3 cellular contexts compared by ENCODE assay signal in the genomic region with DNA sequence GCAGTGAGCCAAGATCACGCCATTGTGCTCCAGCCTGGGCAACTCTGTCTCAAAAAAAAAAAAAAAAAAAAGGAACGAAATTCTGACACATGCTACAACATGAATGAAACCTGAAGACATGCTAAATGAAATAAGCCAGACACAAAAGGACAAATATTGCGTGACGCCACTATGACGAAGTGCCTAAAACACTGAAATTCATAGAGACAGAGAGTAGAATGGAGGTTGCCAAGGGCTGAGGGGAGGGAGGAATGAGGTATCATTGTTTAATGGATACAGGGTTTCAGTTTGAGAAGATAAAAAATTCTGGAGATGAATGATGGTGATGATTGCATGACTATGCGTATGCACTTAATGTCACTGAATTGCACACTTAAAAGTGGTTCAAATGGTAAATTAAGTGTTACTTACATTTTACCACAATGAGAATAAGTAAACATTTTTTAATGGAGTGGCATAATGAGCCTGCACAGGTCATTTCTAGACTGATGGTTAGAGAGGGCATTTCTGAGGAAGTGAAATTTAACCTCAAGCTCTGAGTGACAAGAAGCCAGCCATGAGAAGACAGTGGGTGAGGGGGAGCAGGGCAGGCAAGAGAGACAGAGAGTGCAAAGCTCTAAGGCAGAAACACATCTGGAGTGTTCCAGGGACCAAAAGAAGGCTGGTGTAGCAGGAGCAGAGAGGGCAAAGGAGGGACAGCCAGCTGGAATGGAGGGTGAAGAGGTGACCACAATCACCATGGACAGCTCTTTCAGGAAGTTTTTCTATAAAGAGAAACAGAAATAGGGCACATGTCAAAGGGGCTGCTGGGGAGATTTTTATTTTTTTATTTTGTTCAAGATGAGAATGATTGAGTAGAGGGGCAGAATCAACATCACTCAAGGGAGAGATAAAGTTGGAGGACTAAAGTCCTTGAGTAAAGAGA.
TF ChIP-seq lines count a peak whose summit lies in the region.

No MANE protein-coding gene starts in this region.

TF ChIP-seq in SK-N-SH, 30 proteins besides CTCF, POLR2A, EP300 and RAD21:
- TF ChIP-seq, protein P1, sequence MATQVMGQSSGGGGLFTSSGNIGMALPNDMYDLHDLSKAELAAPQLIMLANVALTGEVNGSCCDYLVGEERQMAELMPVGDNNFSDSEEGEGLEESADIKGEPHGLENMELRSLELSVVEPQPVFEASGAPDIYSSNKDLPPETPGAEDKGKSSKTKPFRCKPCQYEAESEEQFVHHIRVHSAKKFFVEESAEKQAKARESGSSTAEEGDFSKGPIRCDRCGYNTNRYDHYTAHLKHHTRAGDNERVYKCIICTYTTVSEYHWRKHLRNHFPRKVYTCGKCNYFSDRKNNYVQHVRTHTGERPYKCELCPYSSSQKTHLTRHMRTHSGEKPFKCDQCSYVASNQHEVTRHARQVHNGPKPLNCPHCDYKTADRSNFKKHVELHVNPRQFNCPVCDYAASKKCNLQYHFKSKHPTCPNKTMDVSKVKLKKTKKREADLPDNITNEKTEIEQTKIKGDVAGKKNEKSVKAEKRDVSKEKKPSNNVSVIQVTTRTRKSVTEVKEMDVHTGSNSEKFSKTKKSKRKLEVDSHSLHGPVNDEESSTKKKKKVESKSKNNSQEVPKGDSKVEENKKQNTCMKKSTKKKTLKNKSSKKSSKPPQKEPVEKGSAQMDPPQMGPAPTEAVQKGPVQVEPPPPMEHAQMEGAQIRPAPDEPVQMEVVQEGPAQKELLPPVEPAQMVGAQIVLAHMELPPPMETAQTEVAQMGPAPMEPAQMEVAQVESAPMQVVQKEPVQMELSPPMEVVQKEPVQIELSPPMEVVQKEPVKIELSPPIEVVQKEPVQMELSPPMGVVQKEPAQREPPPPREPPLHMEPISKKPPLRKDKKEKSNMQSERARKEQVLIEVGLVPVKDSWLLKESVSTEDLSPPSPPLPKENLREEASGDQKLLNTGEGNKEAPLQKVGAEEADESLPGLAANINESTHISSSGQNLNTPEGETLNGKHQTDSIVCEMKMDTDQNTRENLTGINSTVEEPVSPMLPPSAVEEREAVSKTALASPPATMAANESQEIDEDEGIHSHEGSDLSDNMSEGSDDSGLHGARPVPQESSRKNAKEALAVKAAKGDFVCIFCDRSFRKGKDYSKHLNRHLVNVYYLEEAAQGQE (IDR thresholded peaks at IDR 0.05; ENCODE audit: low read depth, low read length): peak; percentile 88
- TF ChIP-seq EZH2phosphoT487 (IDR thresholded peaks at IDR 0.05; ENCODE audit: borderline replicate concordance, low read depth): no peak
TF ChIP-seq in SK-N-SH: peak in this region for 1.

TF ChIP-seq in SK-N-SH treated with all-trans-retinoic acid at 6 μM for 48 hours, 23 proteins besides CTCF, POLR2A, EP300 and RAD21 (continued from another document and continues in another):
- TF ChIP-seq, protein P2, sequence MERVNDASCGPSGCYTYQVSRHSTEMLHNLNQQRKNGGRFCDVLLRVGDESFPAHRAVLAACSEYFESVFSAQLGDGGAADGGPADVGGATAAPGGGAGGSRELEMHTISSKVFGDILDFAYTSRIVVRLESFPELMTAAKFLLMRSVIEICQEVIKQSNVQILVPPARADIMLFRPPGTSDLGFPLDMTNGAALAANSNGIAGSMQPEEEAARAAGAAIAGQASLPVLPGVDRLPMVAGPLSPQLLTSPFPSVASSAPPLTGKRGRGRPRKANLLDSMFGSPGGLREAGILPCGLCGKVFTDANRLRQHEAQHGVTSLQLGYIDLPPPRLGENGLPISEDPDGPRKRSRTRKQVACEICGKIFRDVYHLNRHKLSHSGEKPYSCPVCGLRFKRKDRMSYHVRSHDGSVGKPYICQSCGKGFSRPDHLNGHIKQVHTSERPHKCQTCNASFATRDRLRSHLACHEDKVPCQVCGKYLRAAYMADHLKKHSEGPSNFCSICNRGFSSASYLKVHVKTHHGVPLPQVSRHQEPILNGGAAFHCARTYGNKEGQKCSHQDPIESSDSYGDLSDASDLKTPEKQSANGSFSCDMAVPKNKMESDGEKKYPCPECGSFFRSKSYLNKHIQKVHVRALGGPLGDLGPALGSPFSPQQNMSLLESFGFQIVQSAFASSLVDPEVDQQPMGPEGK (CRISPR knock-in tag; IDR thresholded peaks at IDR 0.05; ENCODE audit: borderline replicate concordance): no peak
- TF ChIP-seq, protein P3, sequence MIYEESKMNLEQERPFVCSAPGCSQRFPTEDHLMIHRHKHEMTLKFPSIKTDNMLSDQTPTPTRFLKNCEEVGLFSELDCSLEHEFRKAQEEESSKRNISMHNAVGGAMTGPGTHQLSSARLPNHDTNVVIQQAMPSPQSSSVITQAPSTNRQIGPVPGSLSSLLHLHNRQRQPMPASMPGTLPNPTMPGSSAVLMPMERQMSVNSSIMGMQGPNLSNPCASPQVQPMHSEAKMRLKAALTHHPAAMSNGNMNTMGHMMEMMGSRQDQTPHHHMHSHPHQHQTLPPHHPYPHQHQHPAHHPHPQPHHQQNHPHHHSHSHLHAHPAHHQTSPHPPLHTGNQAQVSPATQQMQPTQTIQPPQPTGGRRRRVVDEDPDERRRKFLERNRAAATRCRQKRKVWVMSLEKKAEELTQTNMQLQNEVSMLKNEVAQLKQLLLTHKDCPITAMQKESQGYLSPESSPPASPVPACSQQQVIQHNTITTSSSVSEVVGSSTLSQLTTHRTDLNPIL (CRISPR knock-in tag; IDR thresholded peaks at IDR 0.05; ENCODE audit: low read depth): no peak
- TF ChIP-seq ISL1 (CRISPR knock-in tag; IDR thresholded peaks at IDR 0.05) (no peak), RARB (CRISPR knock-in tag; IDR thresholded peaks at IDR 0.05) (no peak), ZNF8 (CRISPR knock-in tag; IDR thresholded peaks at IDR 0.05) (no peak), TOX (CRISPR knock-in tag; IDR thresholded peaks at IDR 0.05; ENCODE audit: borderline replicate concordance) (no peak), ZC3H10 (CRISPR knock-in tag; IDR thresholded peaks at IDR 0.05) (no peak), OSR1 (CRISPR knock-in tag; IDR thresholded peaks at IDR 0.05) (no peak), ZFP30 (CRISPR knock-in tag; IDR thresholded peaks at IDR 0.05) (no peak), TCF4 (CRISPR knock-in tag; IDR thresholded peaks at IDR 0.05; ENCODE audit: borderline replicate concordance) (no peak), ZNF565 (CRISPR knock-in tag; conservative IDR thresholded peaks at IDR 0.05; ENCODE audit: low read depth) (no peak), SNAI2 (CRISPR knock-in tag; IDR thresholded peaks at IDR 0.05) (no peak), ZNF70 (CRISPR knock-in tag; IDR thresholded peaks at IDR 0.05) (no peak), ZFP3 (CRISPR knock-in tag; IDR thresholded peaks at IDR 0.05) (no peak)
- TF ChIP-seq, protein P4, sequence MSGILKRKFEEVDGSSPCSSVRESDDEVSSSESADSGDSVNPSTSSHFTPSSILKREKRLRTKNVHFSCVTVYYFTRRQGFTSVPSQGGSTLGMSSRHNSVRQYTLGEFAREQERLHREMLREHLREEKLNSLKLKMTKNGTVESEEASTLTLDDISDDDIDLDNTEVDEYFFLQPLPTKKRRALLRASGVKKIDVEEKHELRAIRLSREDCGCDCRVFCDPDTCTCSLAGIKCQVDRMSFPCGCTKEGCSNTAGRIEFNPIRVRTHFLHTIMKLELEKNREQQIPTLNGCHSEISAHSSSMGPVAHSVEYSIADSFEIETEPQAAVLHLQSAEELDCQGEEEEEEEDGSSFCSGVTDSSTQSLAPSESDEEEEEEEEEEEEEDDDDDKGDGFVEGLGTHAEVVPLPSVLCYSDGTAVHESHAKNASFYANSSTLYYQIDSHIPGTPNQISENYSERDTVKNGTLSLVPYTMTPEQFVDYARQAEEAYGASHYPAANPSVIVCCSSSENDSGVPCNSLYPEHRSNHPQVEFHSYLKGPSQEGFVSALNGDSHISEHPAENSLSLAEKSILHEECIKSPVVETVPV (CRISPR knock-in tag; IDR thresholded peaks at IDR 0.05): no peak
- TF ChIP-seq, protein P5, sequence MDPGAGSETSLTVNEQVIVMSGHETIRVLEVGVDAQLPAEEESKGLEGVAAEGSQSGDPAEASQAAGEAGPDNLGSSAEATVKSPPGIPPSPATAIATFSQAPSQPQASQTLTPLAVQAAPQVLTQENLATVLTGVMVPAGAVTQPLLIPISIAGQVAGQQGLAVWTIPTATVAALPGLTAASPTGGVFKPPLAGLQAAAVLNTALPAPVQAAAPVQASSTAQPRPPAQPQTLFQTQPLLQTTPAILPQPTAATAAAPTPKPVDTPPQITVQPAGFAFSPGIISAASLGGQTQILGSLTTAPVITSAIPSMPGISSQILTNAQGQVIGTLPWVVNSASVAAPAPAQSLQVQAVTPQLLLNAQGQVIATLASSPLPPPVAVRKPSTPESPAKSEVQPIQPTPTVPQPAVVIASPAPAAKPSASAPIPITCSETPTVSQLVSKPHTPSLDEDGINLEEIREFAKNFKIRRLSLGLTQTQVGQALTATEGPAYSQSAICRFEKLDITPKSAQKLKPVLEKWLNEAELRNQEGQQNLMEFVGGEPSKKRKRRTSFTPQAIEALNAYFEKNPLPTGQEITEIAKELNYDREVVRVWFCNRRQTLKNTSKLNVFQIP (CRISPR knock-in tag; IDR thresholded peaks at IDR 0.05; ENCODE audit: borderline replicate concordance, low read depth): no peak

TF ChIP-seq in HEK293, 187 proteins besides CTCF, POLR2A, EP300 and RAD21 (continued from another document):
- TF ChIP-seq, protein P1 (tag by site-specific recombination; IDR thresholded peaks at IDR 0.05): peak; percentile 91
